Comparison of ENCODE assay signal across 1 cellular context in genomic region chr7:96430350-96430749, GRCh38.
TF ChIP-seq lines count a peak whose summit lies in the region.

No MANE protein-coding gene starts in this region.

TF ChIP-seq in HepG2, 621 proteins besides CTCF, POLR2A, EP300 and RAD21:
- TF ChIP-seq PRDM10 (CRISPR knock-in tag; IDR thresholded peaks at IDR 0.05; ENCODE audit: low read depth) = no peak
- TF ChIP-seq STAG1 (CRISPR knock-in tag; IDR thresholded peaks at IDR 0.05) = no peak
- no peak for TF ChIP-seq KIAA2018 (CRISPR knock-in tag; IDR thresholded peaks at IDR 0.05; ENCODE audit: borderline replicate concordance)
- no peak for TF ChIP-seq PAWR (CRISPR knock-in tag; IDR thresholded peaks at IDR 0.05; ENCODE audit: borderline replicate concordance)
- no peak for TF ChIP-seq HDAC2 (CRISPR knock-in tag; IDR thresholded peaks at IDR 0.05)
- TF ChIP-seq KDM1A (CRISPR knock-in tag; IDR thresholded peaks at IDR 0.05) = no peak
- TF ChIP-seq ZNF737 (CRISPR knock-in tag; IDR thresholded peaks at IDR 0.05; ENCODE audit: borderline replicate concordance) = no peak
- TF ChIP-seq LBX2 (CRISPR knock-in tag; IDR thresholded peaks at IDR 0.05; ENCODE audit: borderline replicate concordance) = no peak
- no peak for TF ChIP-seq ZNF615 (CRISPR knock-in tag; IDR thresholded peaks at IDR 0.05; ENCODE audit: borderline replicate concordance)
- no peak for TF ChIP-seq PTBP1 (IDR thresholded peaks at IDR 0.05; ENCODE audit: low read depth, low read length, poor library complexity, severe bottlenecking)
- no peak for TF ChIP-seq CEBPG (CRISPR knock-in tag; IDR thresholded peaks at IDR 0.05)
- no peak for TF ChIP-seq MYC (CRISPR knock-in tag; IDR thresholded peaks at IDR 0.05; ENCODE audit: borderline replicate concordance)
TF ChIP-seq in HepG2: peak in this region for 0.
